In the genomic region with DNA sequence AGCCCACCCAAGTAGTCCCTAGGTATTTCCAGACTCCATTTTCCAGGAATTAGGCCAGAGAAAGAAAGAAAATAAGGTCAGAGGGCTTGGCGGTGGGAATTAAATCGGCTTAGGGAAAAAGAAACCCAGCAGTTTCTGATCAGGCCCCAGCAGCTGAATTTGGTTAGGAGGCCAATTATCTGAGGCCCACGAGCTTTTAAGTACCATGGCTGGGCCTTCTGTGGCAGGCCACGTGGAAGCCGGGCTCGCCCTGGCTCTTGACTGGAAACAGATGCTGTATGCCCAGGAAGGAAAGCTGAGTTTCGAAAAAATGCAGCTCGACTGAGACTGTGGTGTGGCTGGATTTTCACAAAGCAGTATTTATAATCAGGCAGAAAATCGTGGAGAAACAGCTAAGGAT, we compare ENCODE assay signal across 14 cellular contexts.
DNase-seq lines count a peak whose midpoint lies in the region; ATAC-seq, FAIRE-seq and TF ChIP-seq lines count a peak whose summit lies in the region.
"Had no signal": no experiment of that assay in that cellular context is flagged by ENCODE, and none has a peak within 500 bp of the region (broad histone marks: within the 10 kb centered on the region; RNA-seq: fewer than 3 reads in every experiment).

No MANE protein-coding gene starts in this region.

- intact Hi-C loops in left ventricle myocardium superior (cut with micrococcal nuclease): no loop called here

- H3K27ac ChIP-seq in adipose tissue (ENCODE audit: low read depth, low read length): peak overlapping the region; percentile 1
- H3K27ac ChIP-seq: gastrocnemius medialis had no signal

- no peak for TF ChIP-seq CTCF in HFF-Myc (IDR thresholded peaks at IDR 0.05; ENCODE audit: low read depth, low read length, missing control alignments)

- peak; percentile 78 for DNase-seq in HFF-Myc (ENCODE audit: extremely low read depth, low read depth)
- DNase-seq in left ventricle myocardium superior: peak; percentile 63
- DNase-seq in stromal cell of bone marrow (ENCODE audit: low read depth): peak; percentile 77
- DNase-seq in NAMALWA (ENCODE audit: low spot score): no peak
- no peak for DNase-seq in cortex of kidney (lab: John Stamatoyannopoulos, UW)
- DNase-seq in GM19239 (ENCODE audit: insufficient read length, low spot score): no peak
- DNase-seq: activated CD4-positive, alpha-beta memory T cell treated with anti-CD3 and anti-CD28 coated beads for 36 hours; gastrocnemius medialis; NCI-H1417 treated with DMSO at 0.1 percent for 48 hours; SIG-M5; stimulated activated naive CD4-positive, alpha-beta T cell treated with Interleukin-2 at 50 U/mL for 16 hours had no signal

- no peak overlapping the region for H3K4me3 ChIP-seq in HFF-Myc (replicated peaks; ENCODE audit: low read depth, low read length)
- H3K4me3 ChIP-seq: gastrocnemius medialis had no signal

- ATAC-seq in left ventricle myocardium superior (peak; percentile 58), GM19328 (IDR thresholded peaks at IDR 0.05; ENCODE audit: unreplicated experiment) (no peak)
- ATAC-seq: gastrocnemius medialis had no signal

- no peak for FAIRE-seq in GM19239 (lab: Jason Lieb, UNC)
- FAIRE-seq: G401.6 had no signal

- 22 to 50% (median 26%) methylated on average over 9 of the region's 9 CpGs for WGBS in adipose tissue, 3 donors

Comparison
In these comparisons a context has a peak if more than half of its experiments do, and no peak if none do; other contexts are left out.
1. DNase-seq: peak in HFF-Myc (single experiment), left ventricle myocardium superior (single experiment) and stromal cell of bone marrow (single experiment); none in NAMALWA (single experiment), cortex of kidney (single experiment) and GM19239 (single experiment).